4 cellular contexts compared by ENCODE assay signal in the genomic region with DNA sequence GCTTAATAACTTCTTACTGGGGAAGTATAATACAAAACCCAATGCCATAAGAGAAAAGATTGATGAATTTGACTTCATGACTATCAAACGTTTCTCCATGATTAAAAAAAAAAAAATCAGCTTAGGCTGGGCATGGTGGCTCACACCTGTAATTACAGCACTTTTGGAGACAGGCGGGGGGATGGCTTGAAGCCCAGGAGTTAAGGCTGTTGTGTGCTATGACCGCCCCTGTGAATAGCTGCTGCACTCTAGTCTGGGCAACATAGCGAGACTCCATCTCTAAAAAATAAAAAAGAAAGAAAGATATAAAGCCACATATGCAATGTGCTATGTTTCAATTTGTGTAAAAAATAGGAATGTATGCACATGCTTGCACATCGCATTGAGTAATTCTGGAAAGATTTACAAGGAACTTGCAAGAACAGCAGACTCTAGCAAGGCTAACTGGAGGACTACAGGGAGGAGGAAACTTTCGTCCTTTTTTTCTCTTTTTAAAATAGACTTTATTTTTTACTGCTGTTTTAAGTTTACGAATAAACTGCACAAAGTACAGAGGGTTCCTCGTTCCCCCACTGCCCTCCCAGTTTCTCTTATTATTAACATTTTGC.
TF ChIP-seq lines count a peak whose summit lies in the region.

No MANE protein-coding gene starts in this region.

TF ChIP-seq in SK-N-SH treated with all-trans-retinoic acid at 6 μM for 48 hours, 23 proteins besides CTCF, POLR2A, EP300 and RAD21 (continues in another document):
- TF ChIP-seq ZFP3 (CRISPR knock-in tag; IDR thresholded peaks at IDR 0.05): no peak
- TF ChIP-seq, protein P1, sequence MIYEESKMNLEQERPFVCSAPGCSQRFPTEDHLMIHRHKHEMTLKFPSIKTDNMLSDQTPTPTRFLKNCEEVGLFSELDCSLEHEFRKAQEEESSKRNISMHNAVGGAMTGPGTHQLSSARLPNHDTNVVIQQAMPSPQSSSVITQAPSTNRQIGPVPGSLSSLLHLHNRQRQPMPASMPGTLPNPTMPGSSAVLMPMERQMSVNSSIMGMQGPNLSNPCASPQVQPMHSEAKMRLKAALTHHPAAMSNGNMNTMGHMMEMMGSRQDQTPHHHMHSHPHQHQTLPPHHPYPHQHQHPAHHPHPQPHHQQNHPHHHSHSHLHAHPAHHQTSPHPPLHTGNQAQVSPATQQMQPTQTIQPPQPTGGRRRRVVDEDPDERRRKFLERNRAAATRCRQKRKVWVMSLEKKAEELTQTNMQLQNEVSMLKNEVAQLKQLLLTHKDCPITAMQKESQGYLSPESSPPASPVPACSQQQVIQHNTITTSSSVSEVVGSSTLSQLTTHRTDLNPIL (CRISPR knock-in tag; IDR thresholded peaks at IDR 0.05; ENCODE audit: low read depth): no peak
- no peak for TF ChIP-seq PPARA (CRISPR knock-in tag; IDR thresholded peaks at IDR 0.05; ENCODE audit: borderline replicate concordance)
- no peak for TF ChIP-seq OSR1 (CRISPR knock-in tag; IDR thresholded peaks at IDR 0.05)
- TF ChIP-seq ZNF8 (CRISPR knock-in tag; IDR thresholded peaks at IDR 0.05): no peak
- no peak for TF ChIP-seq TOX (CRISPR knock-in tag; IDR thresholded peaks at IDR 0.05; ENCODE audit: borderline replicate concordance)
- TF ChIP-seq RARB (CRISPR knock-in tag; IDR thresholded peaks at IDR 0.05): no peak
- no peak for TF ChIP-seq ZC3H10 (CRISPR knock-in tag; IDR thresholded peaks at IDR 0.05)
- TF ChIP-seq, protein P2, sequence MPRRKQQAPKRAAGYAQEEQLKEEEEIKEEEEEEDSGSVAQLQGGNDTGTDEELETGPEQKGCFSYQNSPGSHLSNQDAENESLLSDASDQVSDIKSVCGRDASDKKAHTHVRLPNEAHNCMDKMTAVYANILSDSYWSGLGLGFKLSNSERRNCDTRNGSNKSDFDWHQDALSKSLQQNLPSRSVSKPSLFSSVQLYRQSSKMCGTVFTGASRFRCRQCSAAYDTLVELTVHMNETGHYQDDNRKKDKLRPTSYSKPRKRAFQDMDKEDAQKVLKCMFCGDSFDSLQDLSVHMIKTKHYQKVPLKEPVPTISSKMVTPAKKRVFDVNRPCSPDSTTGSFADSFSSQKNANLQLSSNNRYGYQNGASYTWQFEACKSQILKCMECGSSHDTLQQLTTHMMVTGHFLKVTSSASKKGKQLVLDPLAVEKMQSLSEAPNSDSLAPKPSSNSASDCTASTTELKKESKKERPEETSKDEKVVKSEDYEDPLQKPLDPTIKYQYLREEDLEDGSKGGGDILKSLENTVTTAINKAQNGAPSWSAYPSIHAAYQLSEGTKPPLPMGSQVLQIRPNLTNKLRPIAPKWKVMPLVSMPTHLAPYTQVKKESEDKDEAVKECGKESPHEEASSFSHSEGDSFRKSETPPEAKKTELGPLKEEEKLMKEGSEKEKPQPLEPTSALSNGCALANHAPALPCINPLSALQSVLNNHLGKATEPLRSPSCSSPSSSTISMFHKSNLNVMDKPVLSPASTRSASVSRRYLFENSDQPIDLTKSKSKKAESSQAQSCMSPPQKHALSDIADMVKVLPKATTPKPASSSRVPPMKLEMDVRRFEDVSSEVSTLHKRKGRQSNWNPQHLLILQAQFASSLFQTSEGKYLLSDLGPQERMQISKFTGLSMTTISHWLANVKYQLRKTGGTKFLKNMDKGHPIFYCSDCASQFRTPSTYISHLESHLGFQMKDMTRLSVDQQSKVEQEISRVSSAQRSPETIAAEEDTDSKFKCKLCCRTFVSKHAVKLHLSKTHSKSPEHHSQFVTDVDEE (CRISPR knock-in tag; IDR thresholded peaks at IDR 0.05): no peak

TF ChIP-seq in SK-N-SH, 30 proteins besides CTCF, POLR2A, EP300 and RAD21:
- TF ChIP-seq TEAD4 (IDR thresholded peaks at IDR 0.05; ENCODE audit: borderline replicate concordance, insufficient read depth) (no peak), RXRA (IDR thresholded peaks at IDR 0.05; ENCODE audit: borderline replicate concordance, low read depth) (no peak), GATA2 (CRISPR knock-in tag; IDR thresholded peaks at IDR 0.05) (no peak), RFX5 (IDR thresholded peaks at IDR 0.05; ENCODE audit: low read length) (no peak), FOXJ3 (CRISPR knock-in tag; IDR thresholded peaks at IDR 0.05) (no peak), NFIC (IDR thresholded peaks at IDR 0.05; ENCODE audit: borderline replicate concordance) (no peak), EZH2phosphoT487 (IDR thresholded peaks at IDR 0.05; ENCODE audit: borderline replicate concordance, low read depth) (no peak), CHD2 (IDR thresholded peaks at IDR 0.05; ENCODE audit: low read length, partially characterized antibody) (no peak)
- TF ChIP-seq, protein P3, sequence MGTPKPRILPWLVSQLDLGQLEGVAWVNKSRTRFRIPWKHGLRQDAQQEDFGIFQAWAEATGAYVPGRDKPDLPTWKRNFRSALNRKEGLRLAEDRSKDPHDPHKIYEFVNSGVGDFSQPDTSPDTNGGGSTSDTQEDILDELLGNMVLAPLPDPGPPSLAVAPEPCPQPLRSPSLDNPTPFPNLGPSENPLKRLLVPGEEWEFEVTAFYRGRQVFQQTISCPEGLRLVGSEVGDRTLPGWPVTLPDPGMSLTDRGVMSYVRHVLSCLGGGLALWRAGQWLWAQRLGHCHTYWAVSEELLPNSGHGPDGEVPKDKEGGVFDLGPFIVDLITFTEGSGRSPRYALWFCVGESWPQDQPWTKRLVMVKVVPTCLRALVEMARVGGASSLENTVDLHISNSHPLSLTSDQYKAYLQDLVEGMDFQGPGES (IDR thresholded peaks at IDR 0.05; ENCODE audit: low read depth, low read length): no peak
- TF ChIP-seq, protein P4, sequence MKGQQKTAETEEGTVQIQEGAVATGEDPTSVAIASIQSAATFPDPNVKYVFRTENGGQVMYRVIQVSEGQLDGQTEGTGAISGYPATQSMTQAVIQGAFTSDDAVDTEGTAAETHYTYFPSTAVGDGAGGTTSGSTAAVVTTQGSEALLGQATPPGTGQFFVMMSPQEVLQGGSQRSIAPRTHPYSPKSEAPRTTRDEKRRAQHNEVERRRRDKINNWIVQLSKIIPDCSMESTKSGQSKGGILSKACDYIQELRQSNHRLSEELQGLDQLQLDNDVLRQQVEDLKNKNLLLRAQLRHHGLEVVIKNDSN (IDR thresholded peaks at IDR 0.05; ENCODE audit: borderline replicate concordance, low read depth): no peak
- TF ChIP-seq, protein P5, sequence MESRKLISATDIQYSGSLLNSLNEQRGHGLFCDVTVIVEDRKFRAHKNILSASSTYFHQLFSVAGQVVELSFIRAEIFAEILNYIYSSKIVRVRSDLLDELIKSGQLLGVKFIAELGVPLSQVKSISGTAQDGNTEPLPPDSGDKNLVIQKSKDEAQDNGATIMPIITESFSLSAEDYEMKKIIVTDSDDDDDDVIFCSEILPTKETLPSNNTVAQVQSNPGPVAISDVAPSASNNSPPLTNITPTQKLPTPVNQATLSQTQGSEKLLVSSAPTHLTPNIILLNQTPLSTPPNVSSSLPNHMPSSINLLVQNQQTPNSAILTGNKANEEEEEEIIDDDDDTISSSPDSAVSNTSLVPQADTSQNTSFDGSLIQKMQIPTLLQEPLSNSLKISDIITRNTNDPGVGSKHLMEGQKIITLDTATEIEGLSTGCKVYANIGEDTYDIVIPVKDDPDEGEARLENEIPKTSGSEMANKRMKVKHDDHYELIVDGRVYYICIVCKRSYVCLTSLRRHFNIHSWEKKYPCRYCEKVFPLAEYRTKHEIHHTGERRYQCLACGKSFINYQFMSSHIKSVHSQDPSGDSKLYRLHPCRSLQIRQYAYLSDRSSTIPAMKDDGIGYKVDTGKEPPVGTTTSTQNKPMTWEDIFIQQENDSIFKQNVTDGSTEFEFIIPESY (IDR thresholded peaks at IDR 0.05; ENCODE audit: borderline replicate concordance, low read depth): no peak

TF ChIP-seq in HEK293, 187 proteins besides CTCF, POLR2A, EP300 and RAD21:
- no peak for TF ChIP-seq ZBTB17 (tag by site-specific recombination; IDR thresholded peaks at IDR 0.05)
- TF ChIP-seq ZNF341 (tag by site-specific recombination; IDR thresholded peaks at IDR 0.05; ENCODE audit: low read depth): peak; percentile 64
- peak; percentile 36; the same call in 1 of the 2 replicates for TF ChIP-seq SP7 (tag by site-specific recombination; IDR thresholded peaks at IDR 0.05)

TF ChIP-seq in GM12878, 131 proteins besides CTCF, POLR2A, EP300 and RAD21:
- TF ChIP-seq, protein P6, sequence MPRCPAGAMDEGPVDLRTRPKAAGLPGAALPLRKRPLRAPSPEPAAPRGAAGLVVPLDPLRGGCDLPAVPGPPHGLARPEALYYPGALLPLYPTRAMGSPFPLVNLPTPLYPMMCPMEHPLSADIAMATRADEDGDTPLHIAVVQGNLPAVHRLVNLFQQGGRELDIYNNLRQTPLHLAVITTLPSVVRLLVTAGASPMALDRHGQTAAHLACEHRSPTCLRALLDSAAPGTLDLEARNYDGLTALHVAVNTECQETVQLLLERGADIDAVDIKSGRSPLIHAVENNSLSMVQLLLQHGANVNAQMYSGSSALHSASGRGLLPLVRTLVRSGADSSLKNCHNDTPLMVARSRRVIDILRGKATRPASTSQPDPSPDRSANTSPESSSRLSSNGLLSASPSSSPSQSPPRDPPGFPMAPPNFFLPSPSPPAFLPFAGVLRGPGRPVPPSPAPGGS (IDR thresholded peaks at IDR 0.05; ENCODE audit: borderline replicate concordance, insufficient read depth, low read depth, low read length, poor library complexity, severe bottlenecking): peak; percentile 55
- TF ChIP-seq IKZF1 (conservative IDR thresholded peaks at IDR 0.05): no peak
